ENCODE assay signal across 8 cellular contexts in the genomic region with DNA sequence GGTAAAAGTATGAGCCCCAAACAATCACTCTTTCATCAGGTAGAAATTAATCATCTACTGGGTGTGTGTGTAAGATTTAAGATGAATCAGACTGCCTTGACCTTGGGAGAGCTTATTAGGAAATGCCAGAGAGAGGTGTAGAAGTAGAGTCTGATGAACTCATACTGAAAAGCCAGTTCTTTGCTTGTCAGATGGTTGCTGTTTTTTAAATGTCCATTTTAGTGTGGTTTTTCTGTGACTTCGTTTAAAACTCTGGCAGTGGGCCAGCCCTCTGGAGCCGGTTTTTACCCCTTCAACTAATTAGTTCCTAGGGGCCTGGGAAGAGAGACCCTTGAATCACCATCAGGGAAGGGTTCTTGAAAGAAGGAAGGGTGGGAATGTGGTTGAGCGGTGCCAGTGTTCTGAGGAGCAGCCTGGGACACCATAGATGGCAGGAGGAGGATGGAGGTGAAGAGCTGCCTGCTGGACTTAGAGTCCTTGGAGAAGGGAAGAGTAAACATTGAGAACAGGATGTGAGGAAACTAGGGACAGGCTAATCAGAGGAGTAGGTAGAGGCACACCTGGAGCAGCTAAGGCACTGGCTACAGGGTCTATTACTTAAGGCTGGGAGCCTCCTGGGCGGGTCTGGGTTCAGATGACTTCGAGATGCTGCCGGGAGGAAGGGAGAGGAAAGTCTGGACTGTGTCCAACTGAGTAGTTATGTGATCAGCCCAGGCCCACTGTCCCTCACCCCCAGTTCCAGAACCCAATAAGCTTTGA.
DNase-seq lines count a peak whose midpoint lies in the region; ATAC-seq and TF ChIP-seq lines count a peak whose summit lies in the region.

No MANE protein-coding gene starts in this region.

- H3K9ac ChIP-seq in endodermal cell (ENCODE audit: extremely low read depth, low read length, poor library complexity, severe bottlenecking), result peak overlapping the region; percentile 36

- H3K27ac ChIP-seq in SJSA1 (peak overlapping the region; percentile 84), endodermal cell (ENCODE audit: low read depth, low read length) (no peak overlapping the region), neutrophil (peak overlapping the region; percentile 100)

- H3K4me3 Mint-ChIP-seq in endodermal cell, result peak overlapping the region; percentile 66

- H3K27ac Mint-ChIP-seq in endodermal cell, result no peak overlapping the region

- no peak for DNase-seq in AG04449 (ENCODE audit: low read depth, low spot score)
- peak; percentile 41 for DNase-seq in H4 (ENCODE audit: low spot score)
- peak in 1 of 2 experiments; percentile 50 for DNase-seq in SJSA1 (ENCODE audit: low read depth in 1 of 2, low spot score in 2 of 2)
- no peak for DNase-seq in endodermal cell
- no peak for DNase-seq in GM13976 (ENCODE audit: low spot score)

- H3K27me3 ChIP-seq in SJSA1 (replicated peaks) (no peaks in the 10 kb centered on the region), endodermal cell (ENCODE audit: control insufficient read depth, insufficient read depth, low read length, poor library complexity, severe bottlenecking) (no peaks in the 10 kb centered on the region), neutrophil (no peaks in the 10 kb centered on the region)

- no peaks in the 10 kb centered on the region; the same call in 1 of the 2 replicates for H3K9me3 ChIP-seq in SJSA1 (replicated peaks)
- no peaks in the 10 kb centered on the region for H3K9me3 ChIP-seq in endodermal cell (ENCODE audit: control insufficient read depth, low read length)
- H3K9me3 ChIP-seq in neutrophil, result no peaks in the 10 kb centered on the region

- H3K4me3 ChIP-seq in AG04449 (ENCODE audit: low read depth, low read length) (peak overlapping the region; percentile 78), SJSA1 (peak overlapping the region; percentile 89), endodermal cell (ENCODE audit: low read length) (peak overlapping the region; percentile 88), neutrophil (ENCODE audit: low read depth in 1 of 2, low read length in 1 of 2) (peak overlapping the region; percentile 69 to 71)

- no peak for TF ChIP-seq CTCF in AG04449 (IDR thresholded peaks at IDR 0.05; ENCODE audit: insufficient read depth, low read length, missing control alignments)
- no peak for TF ChIP-seq CTCF in endodermal cell (conservative IDR thresholded peaks at IDR 0.05)
- no peak for TF ChIP-seq CTCF in neutrophil (IDR thresholded peaks at IDR 0.05)
- no peak for TF ChIP-seq CTCF in GM13976 (IDR thresholded peaks at IDR 0.05; ENCODE audit: borderline replicate concordance, control extremely low read depth, extremely low read depth, insufficient read depth, missing control alignments)

- 72 to 100% methylated on average over 2 to 6 of the region's 6 CpGs for WGBS in endodermal cell (ENCODE audit: insufficient coverage in 1 of 2, insufficient read length in 1 of 2), 2 experiments

- peaks cover 33% of the 10 kb centered on the region for H3K4me1 Mint-ChIP-seq in endodermal cell

- no peaks in the 10 kb centered on the region for H3K9me3 Mint-ChIP-seq in endodermal cell

- POLR2A ChIA-PET in AG04449 (lab: Yijun Ruan, JAX), result interaction anchor here (0.6 to 1.3 kb wide), 4 partner anchors 24 to 164 kb away, joined by 3 to 5 read pairs (median 4); no protein-coding TSS in a partner anchor

- H3K36me3 ChIP-seq in SJSA1, result peaks cover 21% of the 10 kb centered on the region
- peaks cover 22% of the 10 kb centered on the region for H3K36me3 ChIP-seq in endodermal cell (ENCODE audit: control insufficient read depth, insufficient read depth, low read length)
- H3K36me3 ChIP-seq in neutrophil, result no peaks in the 10 kb centered on the region

- in situ Hi-C loops in GM13976 (cut with MboI; ENCODE audit: low sequenced_read_pairs, unreplicated experiment), result no loop called here

- peaks cover 4% of the 10 kb centered on the region for H3K36me3 Mint-ChIP-seq in endodermal cell (ENCODE audit: low read depth)

- H3K4me1 ChIP-seq in SJSA1 (replicated peaks) (peaks cover 58% of the 10 kb centered on the region), endodermal cell (ENCODE audit: control insufficient read depth, insufficient read depth, low read length) (peaks cover 4% of the 10 kb centered on the region), neutrophil (ENCODE audit: control insufficient read depth in 1 of 2, insufficient read depth in 1 of 2, low read depth in 1 of 2, low read length in 1 of 2) (peaks cover 81 to 83% of the 10 kb centered on the region in 2 experiments)

- ATAC-seq in GM18858 (IDR thresholded peaks at IDR 0.05; ENCODE audit: unreplicated experiment) (no peak), HG03432 (IDR thresholded peaks at IDR 0.05; ENCODE audit: unreplicated experiment) (no peak)

- CTCF ChIA-PET in AG04449 (lab: Yijun Ruan, JAX), result interaction anchor here (0.8 to 8.3 kb wide), 11 partner anchors 8 to 570 kb away, joined by 3 to 87 read pairs (median 4); no protein-coding TSS in a partner anchor

- peaks cover 18% of the 10 kb centered on the region for H3K27me3 Mint-ChIP-seq in endodermal cell (ENCODE audit: insufficient read depth)
